In the genomic region with DNA sequence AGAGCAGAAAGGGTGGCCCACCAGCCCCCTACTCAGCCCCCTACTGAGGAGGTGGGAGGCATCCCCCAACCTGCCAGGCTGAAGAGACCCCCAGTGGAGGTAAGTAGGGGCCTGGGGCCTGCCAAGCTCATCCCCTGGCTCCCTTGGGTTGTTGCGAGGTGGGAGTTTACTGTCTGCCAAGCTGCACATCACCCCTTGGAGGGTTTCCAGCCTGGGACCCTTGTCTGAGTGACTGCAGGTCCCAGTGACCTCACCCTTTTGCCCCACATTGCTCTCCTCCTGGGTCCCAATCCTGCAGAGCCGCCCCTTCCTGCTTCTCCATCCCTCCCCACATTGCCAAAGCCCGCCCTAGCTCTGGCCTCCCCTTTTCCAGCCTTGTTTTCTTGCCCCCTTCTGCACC, we compare ENCODE assay signal across 12 cellular contexts. TPM values are rescaled to one million over a fixed set of nuclear protein-coding genes. Genes with fewer than 3 reads are reported as not detected.
DNase-seq lines count a peak whose midpoint lies in the region; ATAC-seq and TF ChIP-seq lines count a peak whose summit lies in the region.
"Had no signal": no experiment of that assay in that cellular context is flagged by ENCODE, and none has a peak within 500 bp of the region (broad histone marks: within the 10 kb centered on the region; RNA-seq: fewer than 3 reads in every experiment).

No MANE protein-coding gene starts in this region.

- H3K27ac ChIP-seq in RWPE1, result peak overlapping the region; percentile 100
- H3K27ac ChIP-seq in gastroesophageal sphincter, result peak overlapping the region in 3 of 4 donors; percentile 74 to 83 (median 82)
- peak overlapping the region; percentile 78 for H3K27ac ChIP-seq in subcutaneous abdominal adipose tissue (ENCODE audit: low read depth, low read length)

- TF ChIP-seq EP300 in gastroesophageal sphincter (IDR thresholded peaks at IDR 0.05), result no peak

- H3K27me3 ChIP-seq in gastroesophageal sphincter (no peaks in the 10 kb centered on the region), subcutaneous abdominal adipose tissue (ENCODE audit: control insufficient read depth in 5 of 5, insufficient read depth in 4 of 5, low read length in 5 of 5) (no peaks in the 10 kb centered on the region)
- H3K27me3 ChIP-seq: pancreas had no signal

- WGBS in gastroesophageal sphincter (ENCODE audit: low coverage in 1 of 2), 2 donors, result 90% methylated on average over 2 to 3 of the region's 3 CpGs

- H3K27me3 Mint-ChIP-seq in activated naive CD4-positive, alpha-beta T cell treated with anti-CD3 and anti-CD28 coated beads, Interleukin-2, amount 50 U/mL, for 24 hours, result no peaks in the 10 kb centered on the region

- H3K27ac Mint-ChIP-seq in activated naive CD4-positive, alpha-beta T cell treated with anti-CD3 and anti-CD28 coated beads, Interleukin-2, amount 50 U/mL, for 24 hours, result no peak overlapping the region

- POLR2A ChIA-PET in RWPE1 (lab: Yijun Ruan, JAX; ENCODE audit: low non-redundant PET), result no interaction called here

- H3K4me3 ChIP-seq in gastroesophageal sphincter (no peak overlapping the region), subcutaneous abdominal adipose tissue (ENCODE audit: low read depth in 1 of 5, low read length in 5 of 5) (peak overlapping the region in 1 of 5 donors; percentile 85)

- no peaks in the 10 kb centered on the region for H3K9me3 Mint-ChIP-seq in activated naive CD4-positive, alpha-beta T cell treated with anti-CD3 and anti-CD28 coated beads, Interleukin-2, amount 50 U/mL, for 24 hours

- no peak for DNase-seq in activated naive CD4-positive, alpha-beta T cell treated with Interleukin-2 at 50 U/mL for 16 hours
- no peak for DNase-seq in RWPE1 (ENCODE audit: low spot score)
- no peak for DNase-seq in NCI-H1417 treated with DMSO at 0.1 percent for 48 hours (lab: John Stamatoyannopoulos, UW)
- no peak for DNase-seq in SW480 (ENCODE audit: low spot score)
- DNase-seq: NCI-H345 had no signal

- no peaks in the 10 kb centered on the region for H3K36me3 Mint-ChIP-seq in activated naive CD4-positive, alpha-beta T cell treated with anti-CD3 and anti-CD28 coated beads, Interleukin-2, amount 50 U/mL, for 24 hours

- H3K4me1 Mint-ChIP-seq in activated naive CD4-positive, alpha-beta T cell treated with anti-CD3 and anti-CD28 coated beads, Interleukin-2, amount 50 U/mL, for 24 hours, result peaks cover 76% of the 10 kb centered on the region

- TF ChIP-seq CTCF in RWPE1 (conservative IDR thresholded peaks at IDR 0.05; ENCODE audit: low read depth) (no peak), gastroesophageal sphincter (IDR thresholded peaks at IDR 0.05) (no peak)

- H3K9me3 ChIP-seq in gastroesophageal sphincter, result no peaks in the 10 kb centered on the region
- H3K9me3 ChIP-seq in subcutaneous abdominal adipose tissue (ENCODE audit: control insufficient read depth in 5 of 5, low read length in 5 of 5), result no peaks in the 10 kb centered on the region
- H3K9me3 ChIP-seq: pancreas had no signal

- H3K4me1 ChIP-seq in gastroesophageal sphincter, result peaks cover 0 to 85% (median 42%) of the 10 kb centered on the region in 3 donors
- peaks cover 22 to 80% (median 75%) of the 10 kb centered on the region in 5 donors for H3K4me1 ChIP-seq in subcutaneous abdominal adipose tissue (ENCODE audit: control insufficient read depth in 5 of 5, insufficient read depth in 5 of 5, low read length in 5 of 5)

- H3K36me3 ChIP-seq in gastroesophageal sphincter (no peaks in the 10 kb centered on the region), subcutaneous abdominal adipose tissue (ENCODE audit: control insufficient read depth in 5 of 5, insufficient read depth in 5 of 5, low read length in 5 of 5) (no peaks in the 10 kb centered on the region)
- H3K36me3 ChIP-seq: pancreas had no signal

- no peak overlapping the region for H3K9ac ChIP-seq in subcutaneous abdominal adipose tissue (ENCODE audit: low read length in 5 of 5)

- H3K4me3 Mint-ChIP-seq in activated naive CD4-positive, alpha-beta T cell treated with anti-CD3 and anti-CD28 coated beads, Interleukin-2, amount 50 U/mL, for 24 hours, result peak overlapping the region; percentile 70

- ATAC-seq in gastroesophageal sphincter, result no peak
- ATAC-seq in GM19328 (IDR thresholded peaks at IDR 0.05; ENCODE audit: unreplicated experiment), result no peak

- no peak for TF ChIP-seq POLR2A in gastroesophageal sphincter (IDR thresholded peaks at IDR 0.05)

- CTCF ChIA-PET in RWPE1 (lab: Yijun Ruan, JAX), result interaction anchor here (0.6 kb wide), 1 partner anchor 188 kb away, joined by 4 read pairs; no protein-coding TSS in a partner anchor

RNA-seq across cellular contexts. Expression of gene ALS2CL, which starts 1.0 kb away (rescaled TPM):
- 10 to 100 TPM in 1 of 4 donors, 1 to 10 TPM in 3; 4.8 to 10.4 (median 9.6) TPM for total RNA-seq in gastroesophageal sphincter

RNA-seq across cellular contexts. Expression of gene TMIE, which starts 6.7 kb away (rescaled TPM):
- total RNA-seq in gastroesophageal sphincter, result 1 to 10 TPM in 1 of 4 donors, under 1 TPM in 2, not detected in 1; 0.15 to 1.4 (median 0.69) TPM
- total RNA-seq: epithelial cell of proximal tubule had no signal

RNA-seq across cellular contexts. Expression of gene PRSS50, which starts 23.1 kb away (rescaled TPM):
- under 1 TPM in 2 of 4 donors, not detected in 2; 0.31 to 0.54 TPM for total RNA-seq in gastroesophageal sphincter
- total RNA-seq: epithelial cell of proximal tubule, HT-29 had no signal
